Comparison of ENCODE assay signal across 20 cellular contexts in the genomic region with DNA sequence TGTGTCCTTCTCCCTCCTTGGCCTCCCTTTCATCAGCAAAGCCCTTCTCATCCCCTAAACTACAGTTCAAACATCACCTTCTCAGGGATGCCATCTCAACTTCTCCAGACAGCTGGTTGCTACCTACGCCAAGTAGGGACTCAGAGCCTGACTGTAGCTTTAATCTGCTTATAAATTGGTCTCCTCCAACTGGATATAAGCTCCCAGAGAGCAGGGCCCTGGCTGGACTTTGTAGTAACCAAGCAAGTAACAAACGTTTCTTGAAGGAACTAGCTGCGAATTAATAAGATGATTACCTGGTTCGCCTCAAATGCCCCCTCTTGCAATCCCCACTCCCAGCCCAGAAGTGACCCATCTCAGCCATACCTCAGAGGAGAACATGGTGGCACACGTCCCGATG. TPM values are rescaled to one million over a fixed set of nuclear protein-coding genes. Genes with fewer than 3 reads are reported as not detected.
"Had no signal": no experiment of that assay in that cellular context is flagged by ENCODE, and none has a peak within 500 bp of the region (broad histone marks: within the 10 kb centered on the region; RNA-seq: fewer than 3 reads in every experiment).

No MANE protein-coding gene starts in this region.

- H3K4me3 Mint-ChIP-seq: activated B cell treated with CpG ODN at 0.5 μM for 24 hours; activated CD4-positive, alpha-beta memory T cell treated with anti-CD3 and anti-CD28 coated beads for 36 hours; activated CD4-positive, alpha-beta T cell treated with anti-CD3 and anti-CD28 coated beads for 36 hours; activated naive CD8-positive, alpha-beta T cell treated with anti-CD3 and anti-CD28 coated beads for 36 hours; effector memory CD8-positive, alpha-beta T cell; natural killer cell; stimulated activated naive CD8-positive, alpha-beta T cell treated with anti-CD3 and anti-CD28 coated beads, Interleukin-15, Interleukin-2, amounts not matched to agents 100 ng/mL and 50 ng/mL, for 24 hours had no signal

- H3K9me3 ChIP-seq: colonic mucosa, esophagus squamous epithelium, gastrocnemius medialis, neutrophil, ovary, psoas muscle, right atrium auricular region, tibial artery, vagina had no signal

- H3K27me3 ChIP-seq: colonic mucosa, dorsolateral prefrontal cortex, esophagus squamous epithelium, gastrocnemius medialis, neutrophil, ovary, right atrium auricular region, tibial artery, vagina had no signal

- DNase-seq: activated B cell treated with CpG ODN at 0.5 μM for 24 hours; activated CD4-positive, alpha-beta memory T cell treated with anti-CD3 and anti-CD28 coated beads for 36 hours; activated CD4-positive, alpha-beta T cell treated with anti-CD3 and anti-CD28 coated beads for 36 hours; activated naive CD8-positive, alpha-beta T cell treated with anti-CD3 and anti-CD28 coated beads for 36 hours; colonic mucosa; dorsolateral prefrontal cortex; effector memory CD8-positive, alpha-beta T cell; esophagus squamous epithelium; gastrocnemius medialis; hippocampal formation; midbrain; natural killer cell; ovary; stimulated activated CD4-positive, alpha-beta T cell treated with anti-CD3 and anti-CD28 coated beads, Interleukin-4, amount 100 ng/mL, for 24 hours; tibial artery had no signal

- H3K4me3 ChIP-seq: colonic mucosa, dorsolateral prefrontal cortex, esophagus squamous epithelium, gastrocnemius medialis, ovary, psoas muscle, right atrium auricular region, tibial artery, vagina had no signal

- H3K36me3 ChIP-seq: ovary had no signal

- H3K4me1 ChIP-seq: colonic mucosa, esophagus squamous epithelium, gastrocnemius medialis, psoas muscle, right atrium auricular region, tibial artery, vagina had no signal

- H3K27me3 Mint-ChIP-seq: activated B cell treated with CpG ODN at 0.5 μM for 24 hours; activated CD4-positive, alpha-beta memory T cell treated with anti-CD3 and anti-CD28 coated beads for 36 hours; activated CD4-positive, alpha-beta T cell treated with anti-CD3 and anti-CD28 coated beads for 36 hours; activated naive CD8-positive, alpha-beta T cell treated with anti-CD3 and anti-CD28 coated beads for 36 hours; effector memory CD8-positive, alpha-beta T cell; stimulated activated naive CD8-positive, alpha-beta T cell treated with anti-CD3 and anti-CD28 coated beads, Interleukin-15, Interleukin-2, amounts not matched to agents 100 ng/mL and 50 ng/mL, for 24 hours had no signal

- H3K27ac Mint-ChIP-seq: activated B cell treated with CpG ODN at 0.5 μM for 24 hours; activated CD4-positive, alpha-beta memory T cell treated with anti-CD3 and anti-CD28 coated beads for 36 hours; activated CD4-positive, alpha-beta T cell treated with anti-CD3 and anti-CD28 coated beads for 36 hours; activated naive CD8-positive, alpha-beta T cell treated with anti-CD3 and anti-CD28 coated beads for 36 hours had no signal

- H3K4me1 Mint-ChIP-seq: activated B cell treated with CpG ODN at 0.5 μM for 24 hours; activated CD4-positive, alpha-beta T cell treated with anti-CD3 and anti-CD28 coated beads for 36 hours; activated naive CD8-positive, alpha-beta T cell treated with anti-CD3 and anti-CD28 coated beads for 36 hours had no signal

- H3K27ac ChIP-seq: colonic mucosa, dorsolateral prefrontal cortex, esophagus squamous epithelium, gastrocnemius medialis, neutrophil, ovary, psoas muscle, right atrium auricular region, tibial artery, vagina had no signal

- H3K9me3 Mint-ChIP-seq: activated B cell treated with CpG ODN at 0.5 μM for 24 hours; activated CD4-positive, alpha-beta memory T cell treated with anti-CD3 and anti-CD28 coated beads for 36 hours; activated naive CD8-positive, alpha-beta T cell treated with anti-CD3 and anti-CD28 coated beads for 36 hours; effector memory CD8-positive, alpha-beta T cell; natural killer cell; stimulated activated naive CD8-positive, alpha-beta T cell treated with anti-CD3 and anti-CD28 coated beads, Interleukin-15, Interleukin-2, amounts not matched to agents 100 ng/mL and 50 ng/mL, for 24 hours had no signal

- ATAC-seq: activated CD4-positive, alpha-beta T cell treated with anti-CD3 and anti-CD28 coated beads for 36 hours; effector memory CD8-positive, alpha-beta T cell; gastrocnemius medialis; natural killer cell; psoas muscle had no signal

RNA-seq across cellular contexts. Expression of a gene that starts 45.1 kb away (rescaled TPM):
- total RNA-seq: activated B cell treated with CpG ODN at 0.5 μM for 24 hours, colonic mucosa, natural killer cell, psoas muscle, right atrium auricular region, vagina had no signal
